Comparison of ENCODE assay signal across 14 cellular contexts in the genomic region with DNA sequence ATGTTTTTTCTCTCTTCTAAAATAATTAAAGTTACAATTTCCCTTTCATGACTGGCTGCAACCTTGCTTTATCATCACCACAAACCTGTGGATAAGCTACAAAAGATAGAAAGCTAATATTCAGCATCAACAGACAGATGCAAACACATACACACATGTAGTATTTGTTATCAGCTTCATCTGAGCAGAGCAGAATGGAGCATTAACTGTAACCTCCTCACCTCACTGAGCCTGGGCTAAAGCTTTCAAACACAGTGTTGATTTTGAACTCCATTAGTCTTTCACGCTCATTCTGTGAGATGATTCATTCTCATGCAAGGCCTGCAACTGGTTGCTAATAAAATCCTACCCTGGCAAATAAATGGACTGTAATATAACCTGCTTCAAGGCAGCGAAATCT.
"Had no signal": no experiment of that assay in that cellular context is flagged by ENCODE, and none has a peak within 500 bp of the region (broad histone marks: within the 10 kb centered on the region; RNA-seq: fewer than 3 reads in every experiment).

No MANE protein-coding gene starts in this region.

- DNase-seq: activated CD4-positive, CD25-positive, alpha-beta regulatory T cell treated with anti-CD3 and anti-CD28 coated beads, Interleukin-2, amount 50 U/mL, for 72 hours; activated naive CD8-positive, alpha-beta T cell treated with anti-CD3 and anti-CD28 coated beads for 36 hours; amygdala; brain microvascular endothelial cell; esophagus squamous epithelium; hypothalamus; mesendoderm; sigmoid colon; spleen; stimulated activated CD4-positive, alpha-beta T cell treated with anti-CD3 and anti-CD28 coated beads, Interleukin-1b, Interleukin-23, amount 100 ng/mL, for 48 hours; T1000; upper lobe of right lung had no signal

- H3K4me1 ChIP-seq: esophagus squamous epithelium, spleen, upper lobe of right lung had no signal

- H3K27me3 ChIP-seq: brain microvascular endothelial cell, esophagus squamous epithelium, sigmoid colon, spleen, upper lobe of right lung had no signal

- H3K4me3 ChIP-seq: coronary artery, esophagus squamous epithelium, sigmoid colon, spleen, thoracic aorta, upper lobe of right lung had no signal

- H3K36me3 ChIP-seq: brain microvascular endothelial cell, esophagus squamous epithelium, sigmoid colon, spleen, thoracic aorta, upper lobe of right lung had no signal

- H3K9me3 ChIP-seq: esophagus squamous epithelium, sigmoid colon, spleen, thoracic aorta, upper lobe of right lung had no signal
